In the genomic region with DNA sequence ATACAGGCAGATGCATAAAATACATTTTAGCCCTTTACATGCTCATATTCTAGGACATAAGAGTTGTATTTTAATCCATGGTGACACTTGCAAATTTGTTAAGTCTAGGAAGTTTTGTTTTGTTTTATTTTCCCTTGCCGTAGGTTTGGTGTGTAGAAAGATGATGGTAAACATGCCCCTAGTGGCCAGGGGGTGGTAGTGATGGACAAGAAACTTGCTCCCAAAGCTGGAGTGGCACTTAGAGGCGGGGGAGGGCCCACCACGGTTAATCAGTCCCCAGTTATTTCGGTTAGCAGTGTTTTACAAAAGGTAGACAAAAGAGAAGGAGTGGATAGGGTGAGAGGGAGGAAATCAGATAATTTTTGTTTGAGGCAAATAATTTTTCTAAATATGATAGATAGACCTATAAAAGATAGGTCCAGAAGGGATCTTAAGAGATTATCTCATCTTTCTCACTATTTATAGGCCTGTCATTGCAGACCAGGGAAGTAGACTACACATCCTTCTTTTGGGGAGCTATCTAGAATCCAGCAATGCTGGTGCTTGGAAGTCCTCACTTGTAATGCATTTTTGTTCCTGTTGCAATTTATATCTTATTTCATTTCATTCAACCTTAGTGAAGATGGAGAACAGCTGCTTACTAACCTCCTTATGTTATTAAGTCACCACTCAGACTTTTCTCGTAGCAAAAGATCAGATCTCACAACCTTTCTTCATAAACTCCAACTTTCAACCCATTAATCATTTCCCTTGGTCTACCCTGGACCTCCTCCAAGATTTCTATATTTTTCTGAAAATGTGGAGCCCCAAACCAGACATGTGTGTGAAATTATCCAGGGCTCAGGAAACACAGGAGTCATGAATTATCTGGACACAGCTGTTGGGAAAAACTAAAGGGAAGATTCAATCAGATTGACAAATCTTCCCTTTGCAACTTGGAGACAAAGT, we compare ENCODE assay signal across 8 cellular contexts. TPM values are rescaled to one million over a fixed set of nuclear protein-coding genes. Genes with fewer than 3 reads are reported as not detected.
DNase-seq lines count a peak whose midpoint lies in the region; ATAC-seq and TF ChIP-seq lines count a peak whose summit lies in the region.

No MANE protein-coding gene starts in this region.

- peaks cover under 1% of the 10 kb centered on the region for H3K9me3 Mint-ChIP-seq in glutamatergic neuron (ENCODE audit: unreplicated experiment)

- no peak overlapping the region for H3K27ac ChIP-seq in C4-2B

- H3K4me3 Mint-ChIP-seq in glutamatergic neuron (ENCODE audit: unreplicated experiment) = no peak overlapping the region

- H3K4me1 Mint-ChIP-seq in glutamatergic neuron (ENCODE audit: low read depth, unreplicated experiment) = no peaks in the 10 kb centered on the region

- peaks cover 4% of the 10 kb centered on the region for H3K27me3 Mint-ChIP-seq in glutamatergic neuron (ENCODE audit: unreplicated experiment)

- no peak overlapping the region for H3K27ac Mint-ChIP-seq in glutamatergic neuron (ENCODE audit: unreplicated experiment)

- DNase-seq in glutamatergic neuron (peak; percentile 55), putamen (ENCODE audit: low spot score) (no peak), globus pallidus (ENCODE audit: low spot score) (no peak)
- no peak for DNase-seq in activated effector memory CD4-positive, alpha-beta T cell treated with anti-CD3 and anti-CD28 coated beads, Interleukin-2, amount 50 U/mL, for 16 hours

- no peaks in the 10 kb centered on the region for H3K36me3 Mint-ChIP-seq in glutamatergic neuron (ENCODE audit: unreplicated experiment)

- peak; percentile 90 for TF ChIP-seq CTCF in C4-2B (conservative IDR thresholded peaks at IDR 0.05)
- peak; percentile 85 for TF ChIP-seq CTCF in glutamatergic neuron (IDR thresholded peaks at IDR 0.05; ENCODE audit: partially characterized antibody, unreplicated experiment)

- ATAC-seq in GM18868 (IDR thresholded peaks at IDR 0.05; ENCODE audit: unreplicated experiment) = peak; percentile 88
- peak; percentile 83 for ATAC-seq in HG02938 (IDR thresholded peaks at IDR 0.05; ENCODE audit: unreplicated experiment)

TF ChIP-seq in PFSK-1, 5 proteins besides CTCF, POLR2A, EP300 and RAD21:
- no peak for TF ChIP-seq POLR2AphosphoS5 (IDR thresholded peaks at IDR 0.05; ENCODE audit: low read depth, low read length)
- peak; percentile 42 for TF ChIP-seq FOXP2 (optimal IDR thresholded peaks at IDR 0.05; ENCODE audit: borderline replicate concordance, extremely low read depth, extremely low read length, insufficient read depth)
- TF ChIP-seq REST (IDR thresholded peaks at IDR 0.05; ENCODE audit: insufficient read depth in 1 of 2, low read depth in 2 of 2, low read length in 2 of 2) = no peak
- 0 out of 2 replicates have a peak, but pooled peaks have one; percentile 36 for TF ChIP-seq SIN3A (IDR thresholded peaks at IDR 0.05; ENCODE audit: borderline replicate concordance, insufficient read depth, low read length)
- no peak for TF ChIP-seq TAF1 (IDR thresholded peaks at IDR 0.05; ENCODE audit: borderline replicate concordance, insufficient read depth, low read length)
TF ChIP-seq in PFSK-1: peak in this region for 2.

RNA-seq across cellular contexts. Expression of gene BDNF, which starts 5.9 kb away (rescaled TPM):
- polyA plus RNA-seq in PFSK-1 (2012; ENCODE audit: insufficient read length, low read depth) = 11.6 TPM
- total RNA-seq in glutamatergic neuron (ENCODE audit: unreplicated experiment) = 0.42 TPM
